Comparison of ENCODE assay signal across 1 cellular context in genomic region chr2:113200236-113200635, GRCh38.
TF ChIP-seq lines count a peak whose summit lies in the region.

No MANE protein-coding gene starts in this region.

TF ChIP-seq in IMR-90, 13 proteins besides CTCF, POLR2A, EP300 and RAD21 (continued from another document):
- TF ChIP-seq CHD1 (IDR thresholded peaks at IDR 0.05; ENCODE audit: low read depth, low read length), result no peak
